In genomic region chr17:64145751-64146417, GRCh38 we compare ENCODE assay signal across 7 cellular contexts.
DNase-seq lines count a peak whose midpoint lies in the region; ATAC-seq lines count a peak whose summit lies in the region.

No MANE protein-coding gene starts in this region.

- DNase-seq in NCI-H2029 (lab: John Stamatoyannopoulos, UW): peak; percentile 96
- DNase-seq in T-helper 9 cell: peak; percentile 91
- DNase-seq in astrocyte of the hippocampus (ENCODE audit: low read depth, low spot score): peak; percentile 99
- DNase-seq in hypothalamus (lab: John Stamatoyannopoulos, UW): peak; percentile 57 to 100 (median 96)
- DNase-seq in retina: peak; percentile 98

- ATAC-seq in GM18511 (IDR thresholded peaks at IDR 0.05; ENCODE audit: unreplicated experiment) (peak; percentile 94), HG02981 (IDR thresholded peaks at IDR 0.05; ENCODE audit: unreplicated experiment) (peak; percentile 92)

Comparison
In these comparisons a context has a peak if more than half of its experiments do, and no peak if none do; other contexts are left out.
1. Peak in every context shown above with its lines: DNase-seq and ATAC-seq.